In the genomic region with DNA sequence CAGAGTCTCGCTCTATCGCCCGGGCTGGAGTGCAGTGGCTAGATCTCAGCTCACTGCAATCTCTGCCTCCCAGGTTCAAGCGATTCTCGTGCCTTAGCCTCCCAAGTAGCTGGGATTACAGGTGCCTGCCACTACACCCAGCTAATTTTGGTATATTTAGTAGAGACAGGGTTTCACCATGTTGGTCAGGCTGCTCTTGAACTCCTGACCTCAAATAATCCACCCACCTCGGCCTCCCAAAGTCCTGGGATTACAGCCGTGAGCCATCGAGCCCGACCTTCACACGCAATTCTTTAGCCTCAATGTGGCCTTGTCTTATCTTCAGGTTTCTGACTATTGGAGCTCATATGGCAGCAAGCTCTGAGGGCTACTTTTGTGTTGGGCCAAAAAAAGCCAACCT, we compare ENCODE assay signal across 1 cellular context.
TF ChIP-seq lines count a peak whose summit lies in the region.

No MANE protein-coding gene starts in this region.

TF ChIP-seq in HepG2, 621 proteins besides CTCF, POLR2A, EP300 and RAD21:
- peak; percentile 11; the same call in 1 of the 2 replicates for TF ChIP-seq RARA (CRISPR knock-in tag; IDR thresholded peaks at IDR 0.05)
